20 cellular contexts compared by ENCODE assay signal in genomic region chr1:12049625-12050024, GRCh38. TPM values are rescaled to one million over a fixed set of nuclear protein-coding genes. Genes with fewer than 3 reads are reported as not detected.
DNase-seq lines count a peak whose midpoint lies in the region; ATAC-seq and TF ChIP-seq lines count a peak whose summit lies in the region.
"Had no signal": no experiment of that assay in that cellular context is flagged by ENCODE, and none has a peak within 500 bp of the region (broad histone marks: within the 10 kb centered on the region; RNA-seq: fewer than 3 reads in every experiment).

No MANE protein-coding gene starts in this region.

- no peaks in the 10 kb centered on the region for H3K36me3 ChIP-seq in OCI-LY3 (replicated peaks; ENCODE audit: low read depth, low read length)
- H3K36me3 ChIP-seq: esophagus muscularis mucosa, heart left ventricle, pancreas had no signal

- peaks cover 29% of the 10 kb centered on the region for H3K27me3 ChIP-seq in OCI-LY3 (ENCODE audit: low read depth, low read length)
- H3K27me3 ChIP-seq: heart left ventricle, pancreas had no signal

- ATAC-seq in GM18502 (IDR thresholded peaks at IDR 0.05; ENCODE audit: poor library complexity, unreplicated experiment), result no peak
- ATAC-seq: heart left ventricle, pancreas had no signal

- no peaks in the 10 kb centered on the region for H3K9me3 ChIP-seq in OCI-LY3 (ENCODE audit: insufficient read depth, low read length)
- H3K9me3 ChIP-seq: A549, esophagus muscularis mucosa, heart left ventricle, pancreas had no signal

- intact Hi-C loops in cardiac septum (cut with DNase I), result no loop called here

- peaks cover 89% of the 10 kb centered on the region for H3K4me1 ChIP-seq in OCI-LY3 (ENCODE audit: low read length)
- H3K4me1 ChIP-seq: pancreas had no signal

- H3K9ac ChIP-seq in OCI-LY3 (ENCODE audit: low read length), result no peak overlapping the region

- no peaks in the 10 kb centered on the region for H3K79me2 ChIP-seq in OCI-LY3 (ENCODE audit: low read length)

- no peak overlapping the region for H2AFZ ChIP-seq in OCI-LY3 (ENCODE audit: low read depth, low read length)

- no peaks in the 10 kb centered on the region for H4K20me1 ChIP-seq in OCI-LY3 (ENCODE audit: insufficient read depth, low read length)

- no peak overlapping the region for H3K4me3 ChIP-seq in LNCaP clone FGC (ENCODE audit: low read depth, low read length)
- no peak overlapping the region for H3K4me3 ChIP-seq in OCI-LY3 (ENCODE audit: low read length)
- H3K4me3 ChIP-seq in retinal pigment epithelial cell (ENCODE audit: low read length), result no peak overlapping the region
- H3K4me3 ChIP-seq: A549, coronary artery, esophagus muscularis mucosa, heart left ventricle, pancreas, SK-N-MC had no signal

- peak; percentile 38 for DNase-seq in NCI-H82 (lab: John Stamatoyannopoulos, UW)
- DNase-seq in NCI-H82 treated with DMSO at 0.1 percent for 48 hours (lab: John Stamatoyannopoulos, UW; ENCODE audit: unreplicated experiment), result no peak
- peak; percentile 83 for DNase-seq in LNCaP clone FGC (ENCODE audit: low read depth)
- no peak for DNase-seq in retinal pigment epithelial cell (ENCODE audit: low read depth)
- no peak for DNase-seq in cardiac septum (ENCODE audit: low spot score)
- no peak for DNase-seq in CD1c-positive myeloid dendritic cell (ENCODE audit: extremely low spot score)
- DNase-seq: activated B cell treated with CpG ODN at 0.5 μM for 24 hours; activated CD8-positive, alpha-beta memory T cell treated with anti-CD3 and anti-CD28 coated beads, Interleukin-2, amount 50 U/mL, for 48 hours; heart left ventricle; IMR-90; kidney glomerular epithelial cell; NCI-H2029; NK-92 treated with Interleukin-12 subunit alpha and Interleukin-12 subunit beta, amount 100 ng/mL, for 24 hours; pancreas had no signal

- peak overlapping the region; percentile 41 for H3K4me2 ChIP-seq in OCI-LY3 (ENCODE audit: low read length)
- H3K4me2 ChIP-seq: A549 had no signal

- no peak overlapping the region for H3K27ac ChIP-seq in OCI-LY3 (ENCODE audit: low read length)
- H3K27ac ChIP-seq: A549, coronary artery, esophagus muscularis mucosa, heart left ventricle, pancreas, SK-N-MC had no signal

- TF ChIP-seq CTCF in LNCaP clone FGC (IDR thresholded peaks at IDR 0.05; ENCODE audit: control insufficient read depth, extremely low read depth, insufficient read depth) (peak; percentile 37), OCI-LY3 (IDR thresholded peaks at IDR 0.05; ENCODE audit: low read depth, low read length) (no peak; the same call in 1 of the 2 replicates), retinal pigment epithelial cell (conservative IDR thresholded peaks at IDR 0.05; ENCODE audit: low read depth, low read length) (peak; percentile 10)

RNA-seq across cellular contexts. Expression of gene TNFRSF8, which starts 13.5 kb away (rescaled TPM):
- 1.4 TPM for total RNA-seq in cardiac septum

RNA-seq across cellular contexts. Expression of gene MIIP, which starts 30.3 kb away (rescaled TPM):
- 18.7 TPM for total RNA-seq in cardiac septum

Comparison
In these comparisons a context has a peak if more than half of its experiments do, and no peak if none do; other contexts are left out.
1. DNase-seq: peak in NCI-H82 (single experiment) and LNCaP clone FGC (single experiment); none in NCI-H82 treated with DMSO at 0.1 percent for 48 hours (single experiment), retinal pigment epithelial cell (single experiment), cardiac septum (single experiment) and CD1c-positive myeloid dendritic cell (single experiment).